Comparison of ENCODE assay signal across 8 cellular contexts in genomic region chr2:202911513-202912341, GRCh38. TPM values are rescaled to one million over a fixed set of nuclear protein-coding genes. Genes with fewer than 3 reads are reported as not detected.
DNase-seq lines count a peak whose midpoint lies in the region; ATAC-seq and TF ChIP-seq lines count a peak whose summit lies in the region.

Gene CARF (plus strand): TSS chr2:202912275. CDS start chr2:202941903, 29,628 bp downstream.
Gene WDR12 (minus strand): TSS chr2:202911673. CDS start chr2:202911476, 197 bp downstream.

- peak; percentile 82 for ATAC-seq in GM18502 (IDR thresholded peaks at IDR 0.05; ENCODE audit: poor library complexity, unreplicated experiment)
- ATAC-seq in HG02943 (IDR thresholded peaks at IDR 0.05; ENCODE audit: low read depth, unreplicated experiment) = peak; percentile 71
- ATAC-seq in right cardiac atrium = peak; percentile 98
- peak; percentile 97 to 98 (median 97) for ATAC-seq in psoas muscle

- intact Hi-C loops in right cardiac atrium (cut with DNase I) = no loop called here
- intact Hi-C loops in psoas muscle (cut with DNase I) = loop anchor here (2.0 to 5.0 kb wide), 2 partner anchors 279 to 327 kb away; partner anchors contain the start of genes CYP20A1 (in 1 of the 2) and FAM117B (in 1 of the 2)

- no peaks in the 10 kb centered on the region for H3K4me1 ChIP-seq in right cardiac atrium (ENCODE audit: control insufficient read depth, insufficient read depth, low read length)
- peaks cover 23% of the 10 kb centered on the region for H3K4me1 ChIP-seq in psoas muscle
- no peaks in the 10 kb centered on the region for H3K4me1 ChIP-seq in urinary bladder (ENCODE audit: insufficient read depth)

- H3K27ac ChIP-seq in right cardiac atrium (ENCODE audit: low read length) (peak within 1 kb of the TSS; percentile 98), psoas muscle (peak within 1 kb of the TSS; percentile 89), urinary bladder (ENCODE audit: low read depth) (peak within 1 kb of the TSS; percentile 59)

- H3K27me3 ChIP-seq in right cardiac atrium (ENCODE audit: control insufficient read depth, insufficient read depth) = no peaks in the 10 kb centered on the region
- no peaks in the 10 kb centered on the region for H3K27me3 ChIP-seq in psoas muscle (ENCODE audit: insufficient read depth in 3 of 3, low read length in 2 of 3)

- H3K4me3 ChIP-seq in right cardiac atrium (ENCODE audit: low read length) = peak within 1 kb of the TSS; percentile 99
- H3K4me3 ChIP-seq in psoas muscle = peak within 1 kb of the TSS; percentile 67
- H3K4me3 ChIP-seq in urinary bladder (ENCODE audit: low read depth, low read length) = peak within 1 kb of the TSS; percentile 85

- no peaks in the 10 kb centered on the region for H3K9me3 ChIP-seq in right cardiac atrium (ENCODE audit: control insufficient read depth, low read length)
- no peaks in the 10 kb centered on the region for H3K9me3 ChIP-seq in psoas muscle

- no peak for TF ChIP-seq CTCF in psoas muscle (IDR thresholded peaks at IDR 0.05)

- under 1% methylated on average over 39 of the region's 39 CpGs for WGBS in right cardiac atrium
- 0 to 1% (median 0%) methylated on average over 39 of the region's 39 CpGs for WGBS in psoas muscle, 3 donors
- WGBS in urinary bladder = under 1% methylated on average over 39 of the region's 39 CpGs

- DNase-seq in NCI-H187 (lab: John Stamatoyannopoulos, UW) = peak; percentile 63 to 92
- peak; percentile 76 to 96 (median 87) for DNase-seq in T-helper 2 cell
- peak in 57 of 58 donors; percentile 41 to 96 (median 88) for DNase-seq in anterior cingulate cortex (lab: John Stamatoyannopoulos, UW)
- DNase-seq in right cardiac atrium = peak; percentile 94 to 97 (median 96)
- peak; percentile 94 to 95 for DNase-seq in psoas muscle

- peaks cover 0 to 10% of the 10 kb centered on the region in 2 donors for H3K36me3 ChIP-seq in psoas muscle (ENCODE audit: insufficient read depth in 1 of 2, low read depth in 1 of 2)
- H3K36me3 ChIP-seq in urinary bladder (ENCODE audit: insufficient read depth) = no peaks in the 10 kb centered on the region

RNA-seq across cellular contexts. Expression of gene CARF, which starts in this region (rescaled TPM):
- total RNA-seq in right cardiac atrium = 10 to 100 TPM in 1 of 4 donors, 1 to 10 TPM in 3; 7.4 to 10.2 (median 9.3) TPM
- 2.8 TPM for polyA plus RNA-seq in right cardiac atrium
- total RNA-seq in psoas muscle = 1 to 10 TPM; 4.5 to 7.7 (median 5.1) TPM
- polyA plus RNA-seq in psoas muscle = 1 to 10 TPM in 1 of 3 donors, under 1 TPM in 2; 0.76 to 2.8 (median 0.81) TPM
- total RNA-seq in urinary bladder = 28.5 TPM
- 5.0 TPM for polyA plus RNA-seq in urinary bladder

RNA-seq across cellular contexts. Expression of gene WDR12, which starts in this region (rescaled TPM):
- total RNA-seq in right cardiac atrium = 10 to 100 TPM; 39.7 to 57.5 (median 54.1) TPM
- 29.4 TPM for polyA plus RNA-seq in right cardiac atrium
- total RNA-seq in psoas muscle = 10 to 100 TPM; 39.3 to 69.8 (median 51.3) TPM
- polyA plus RNA-seq in psoas muscle = 10 to 100 TPM; 21.9 to 28.7 (median 23.1) TPM
- 28.4 TPM for total RNA-seq in urinary bladder
- polyA plus RNA-seq in urinary bladder = 16.4 TPM

Comparison
In these comparisons a context has a peak if more than half of its experiments do, and no peak if none do; other contexts are left out.
1. Peak in every context shown above with its lines: DNase-seq, ATAC-seq, H3K4me3 ChIP-seq and H3K27ac ChIP-seq.
2. intact Hi-C loops: an anchor here in psoas muscle (2.0 to 5.0 kb wide); none called in right cardiac atrium.